In the genomic region with DNA sequence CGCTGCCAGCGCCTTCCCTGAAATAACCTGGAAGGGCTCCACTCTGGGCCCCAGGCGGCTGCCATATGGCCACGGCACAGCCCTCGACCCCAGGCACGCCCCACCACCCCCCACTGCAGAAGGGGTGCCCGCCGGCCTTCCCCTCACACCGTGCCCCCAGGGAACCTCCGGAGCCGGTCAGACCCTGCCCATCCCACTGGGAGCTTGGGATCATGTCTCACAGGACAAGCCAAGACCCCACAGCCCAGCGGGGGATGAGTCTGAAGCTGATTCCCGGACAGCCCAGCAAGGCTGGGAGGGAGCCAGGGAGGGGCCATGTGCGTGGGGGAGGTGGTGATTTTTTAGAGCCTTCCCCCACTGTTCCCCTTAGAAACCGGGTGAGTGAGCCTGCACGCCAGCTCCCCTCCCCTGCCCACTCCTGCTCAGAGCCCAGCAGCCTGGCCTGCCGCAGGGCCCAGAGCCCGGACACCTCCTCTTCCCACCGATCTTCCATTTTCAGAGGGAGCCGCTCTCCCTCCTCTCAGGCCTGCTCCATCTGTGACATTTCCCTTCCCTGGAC, we compare ENCODE assay signal across 2 cellular contexts.
TF ChIP-seq lines count a peak whose summit lies in the region.

No MANE protein-coding gene starts in this region.

TF ChIP-seq in H1, 55 proteins besides CTCF, POLR2A, EP300 and RAD21:
- TF ChIP-seq BRCA1 (IDR thresholded peaks at IDR 0.05; ENCODE audit: low read depth, low read length) = no peak
- TF ChIP-seq CTBP2 (IDR thresholded peaks at IDR 0.05; ENCODE audit: borderline replicate concordance, insufficient read depth, insufficient read length, low read length) = no peak
- TF ChIP-seq ZNF274 (IDR thresholded peaks at IDR 0.05; ENCODE audit: borderline replicate concordance, extremely low read depth, low read length) = no peak
- no peak for TF ChIP-seq TAF1 (IDR thresholded peaks at IDR 0.05; ENCODE audit: low read depth, low read length)
- no peak for TF ChIP-seq JUN (IDR thresholded peaks at IDR 0.05; ENCODE audit: low read depth, low read length)
- no peak for TF ChIP-seq JUND (IDR thresholded peaks at IDR 0.05; ENCODE audit: low read length)
- TF ChIP-seq EGR1 (IDR thresholded peaks at IDR 0.05; ENCODE audit: borderline replicate concordance, low read depth, low read length) = no peak
- no peak for TF ChIP-seq CHD1 (IDR thresholded peaks at IDR 0.05; ENCODE audit: low read depth, low read length)
- TF ChIP-seq KDM4A (IDR thresholded peaks at IDR 0.05; ENCODE audit: low read depth, low read length, severe bottlenecking) = peak; percentile 23
- no peak for TF ChIP-seq SIX5 (IDR thresholded peaks at IDR 0.05; ENCODE audit: low read depth, low read length)
- TF ChIP-seq HDAC6 (IDR thresholded peaks at IDR 0.05; ENCODE audit: low read depth, low read length) = no peak
- TF ChIP-seq EZH2 (IDR thresholded peaks at IDR 0.05; ENCODE audit: low read depth, low read length, severe bottlenecking) = peak; percentile 32
- no peak for TF ChIP-seq RXRA (IDR thresholded peaks at IDR 0.05; ENCODE audit: insufficient read depth, low read depth, low read length)

TF ChIP-seq in GM12891, 5 proteins besides CTCF, POLR2A, EP300 and RAD21:
- TF ChIP-seq SPI1 (IDR thresholded peaks at IDR 0.05; ENCODE audit: low read depth, low read length) (no peak), POLR2AphosphoS5 (IDR thresholded peaks at IDR 0.05; ENCODE audit: low read depth, low read length) (no peak), PAX5 (IDR thresholded peaks at IDR 0.05; ENCODE audit: insufficient read depth, low read length, severe bottlenecking) (no peak), TAF1 (IDR thresholded peaks at IDR 0.05; ENCODE audit: low read depth, low read length) (no peak), POU2F2 (IDR thresholded peaks at IDR 0.05; ENCODE audit: low read depth, low read length) (no peak)
